23 cellular contexts compared by ENCODE assay signal in the genomic region with DNA sequence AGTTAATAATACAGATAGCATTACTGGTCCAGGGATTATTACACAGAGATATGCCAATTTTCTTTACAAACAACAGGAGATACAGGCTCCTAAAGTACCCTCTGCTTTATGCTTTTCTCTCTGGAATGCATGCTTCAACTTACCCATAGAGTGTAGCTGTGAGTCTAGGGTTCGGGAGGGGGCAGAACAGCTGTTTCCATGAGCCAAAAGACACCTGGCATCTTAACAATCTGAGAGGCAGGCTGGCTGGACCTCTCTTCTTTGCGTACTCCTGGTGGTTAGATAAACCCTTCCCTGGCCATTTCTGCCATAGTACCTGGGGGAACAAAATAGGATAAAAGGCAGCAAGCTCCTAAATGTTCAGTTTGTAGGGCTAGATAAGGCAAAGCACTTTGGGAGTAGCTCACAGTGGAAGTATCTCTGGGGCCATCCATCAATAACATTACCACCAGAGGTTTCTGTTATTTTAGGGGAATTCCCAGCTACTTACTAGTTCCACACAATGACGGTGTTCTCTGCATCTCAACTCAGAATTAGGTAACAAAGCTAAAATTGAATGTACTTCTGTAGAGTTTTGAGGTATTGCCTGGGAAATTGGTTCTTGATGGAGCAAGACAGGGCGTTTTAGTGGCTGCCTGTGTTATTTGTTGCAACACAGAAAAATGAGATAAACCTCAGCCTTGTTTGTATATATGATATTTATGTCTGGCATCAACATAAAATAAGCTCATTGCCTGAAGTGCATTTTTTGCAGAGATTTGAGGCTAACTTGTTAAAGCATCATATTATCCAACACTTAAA.
DNase-seq lines count a peak whose midpoint lies in the region; ATAC-seq and TF ChIP-seq lines count a peak whose summit lies in the region.
"Had no signal": no experiment of that assay in that cellular context is flagged by ENCODE, and none has a peak within 500 bp of the region (broad histone marks: within the 10 kb centered on the region; RNA-seq: fewer than 3 reads in every experiment).

No MANE protein-coding gene starts in this region.

- no peak overlapping the region for H3K4me3 ChIP-seq in foreskin fibroblast (ENCODE audit: low read depth in 1 of 2, low read length in 2 of 2)
- H3K4me3 ChIP-seq: gastroesophageal sphincter, right atrium auricular region had no signal

- peaks cover 11% of the 10 kb centered on the region for H3K27me3 Mint-ChIP-seq in activated naive CD8-positive, alpha-beta T cell treated with anti-CD3 and anti-CD28 coated beads, Interleukin-2, amount 50 U/mL, for 24 hours

- H3K4me1 Mint-ChIP-seq in activated naive CD8-positive, alpha-beta T cell treated with anti-CD3 and anti-CD28 coated beads, Interleukin-2, amount 50 U/mL, for 24 hours, result no peaks in the 10 kb centered on the region
- H3K4me1 Mint-ChIP-seq: central memory CD8-positive, alpha-beta T cell had no signal

- DNase-seq in NCI-H82 (lab: John Stamatoyannopoulos, UW) (peak; percentile 12), NCI-H82 treated with DMSO at 0.1 percent for 48 hours (lab: John Stamatoyannopoulos, UW; ENCODE audit: unreplicated experiment) (no peak), GM03348 (ENCODE audit: low spot score) (no peak), foreskin fibroblast (no peak), OCI-M2 (lab: John Stamatoyannopoulos, UW; ENCODE audit: unreplicated experiment) (no peak)
- DNase-seq in activated naive CD8-positive, alpha-beta T cell treated with anti-CD3 and anti-CD28 coated beads, Interleukin-2, amount 50 U/mL, for 24 hours, result no peak
- DNase-seq: 8988T; activated T-cell treated with anti-CD3 and anti-CD28 coated beads for 4 hours; C1 segment of cervical spinal cord; DND-41; NCI-H146; NCI-H69; nephron progenitor cell; stimulated activated CD4-positive, alpha-beta T cell treated with anti-CD3 and anti-CD28 coated beads, Interleukin-2, amount 100 ng/mL, for 48 hours; T-helper 1 cell; trophoblast cell had no signal

- H3K36me3 Mint-ChIP-seq in activated naive CD8-positive, alpha-beta T cell treated with anti-CD3 and anti-CD28 coated beads, Interleukin-2, amount 50 U/mL, for 24 hours (ENCODE audit: low read depth), result no peaks in the 10 kb centered on the region
- H3K36me3 Mint-ChIP-seq: activated naive CD8-positive, alpha-beta T cell had no signal

- ATAC-seq in HG02571 (IDR thresholded peaks at IDR 0.05; ENCODE audit: unreplicated experiment) (peak; percentile 65), HG03442 (IDR thresholded peaks at IDR 0.05; ENCODE audit: unreplicated experiment) (peak; percentile 78)
- ATAC-seq in activated naive CD8-positive, alpha-beta T cell treated with anti-CD3 and anti-CD28 coated beads, Interleukin-2, amount 50 U/mL, for 24 hours, result no peak
- ATAC-seq: activated CD4-positive, CD25-positive, alpha-beta regulatory T cell treated with anti-CD3 and anti-CD28 coated beads, Interleukin-2, amount 50 U/mL, for 24 hours; gastroesophageal sphincter had no signal

- no peak for TF ChIP-seq CTCF in foreskin fibroblast (IDR thresholded peaks at IDR 0.05; ENCODE audit: low read depth, low read length)

- no peak overlapping the region for H3K27ac Mint-ChIP-seq in activated naive CD8-positive, alpha-beta T cell treated with anti-CD3 and anti-CD28 coated beads, Interleukin-2, amount 50 U/mL, for 24 hours
- H3K27ac Mint-ChIP-seq: activated naive CD8-positive, alpha-beta T cell; nephron progenitor cell had no signal

- H3K9me3 Mint-ChIP-seq in activated naive CD8-positive, alpha-beta T cell treated with anti-CD3 and anti-CD28 coated beads, Interleukin-2, amount 50 U/mL, for 24 hours, result no peaks in the 10 kb centered on the region
- H3K9me3 Mint-ChIP-seq: central memory CD8-positive, alpha-beta T cell; nephron progenitor cell had no signal

- no peak overlapping the region for H3K4me3 Mint-ChIP-seq in activated naive CD8-positive, alpha-beta T cell treated with anti-CD3 and anti-CD28 coated beads, Interleukin-2, amount 50 U/mL, for 24 hours
- H3K4me3 Mint-ChIP-seq: activated naive CD8-positive, alpha-beta T cell; central memory CD8-positive, alpha-beta T cell; nephron progenitor cell had no signal
